In genomic region chr3:127574880-127575878, GRCh38 we compare ENCODE assay signal across 8 cellular contexts. TPM values are rescaled to one million over a fixed set of nuclear protein-coding genes. Genes with fewer than 3 reads are reported as not detected.
DNase-seq lines count a peak whose midpoint lies in the region; ATAC-seq, FAIRE-seq and TF ChIP-seq lines count a peak whose summit lies in the region.

No MANE protein-coding gene starts in this region.

- DNase-seq in Caco-2 (peak; percentile 75 to 77), HTR-8/SVneo (ENCODE audit: insufficient read length, low spot score) (peak; percentile 91), NOMO-1 (lab: John Stamatoyannopoulos, UW; ENCODE audit: unreplicated experiment in 2 of 2) (peak; percentile 92 to 94), mesendoderm (peak; percentile 87)
- peak; percentile 94 for DNase-seq in activated CD8-positive, alpha-beta memory T cell treated with anti-CD3 and anti-CD28 coated beads for 24 hours
- DNase-seq in effector CD8-positive, alpha-beta T cell (lab: John Stamatoyannopoulos, UW) = peak; percentile 72
- DNase-seq in stimulated activated CD8-positive, alpha-beta memory T cell treated with anti-CD3 and anti-CD28 coated beads, Interleukin-15, amount 100 ng/mL, for 48 hours (ENCODE audit: low read depth in 2 of 2) = peak; percentile 73 to 75

- CTCF ChIA-PET in Caco-2 (lab: Charles Lee) = interaction anchor here (0.6 to 1.9 kb wide), 23 partner anchors 9 to 993 kb away, joined by 3 to 28 read pairs (median 4); partner anchors contain the start of genes MCM2, PODXL2 and TPRA1

- no peaks in the 10 kb centered on the region for H3K9me3 Mint-ChIP-seq in Caco-2 (ENCODE audit: unreplicated experiment)

- no CpG with 5 or more reads among the region's 46 CpGs for whole genome bisulfite sequencing in mesendoderm (ENCODE audit: extremely low coverage, insufficient coverage, low lambda C conversion rate)

- H4K5ac ChIP-seq in mesendoderm (ENCODE audit: low read length) = no peak overlapping the region

- FAIRE-seq in HTR-8/SVneo (lab: Jason Lieb, UNC) = peak; percentile 97

- H3K18ac ChIP-seq in mesendoderm (ENCODE audit: low read length) = no peak overlapping the region

- H2BK120ac ChIP-seq in mesendoderm (ENCODE audit: low read depth, low read length) = no peak overlapping the region

- no peak overlapping the region for H2BK5ac ChIP-seq in mesendoderm (ENCODE audit: low read length)

- no peak overlapping the region for H4K8ac ChIP-seq in mesendoderm (ENCODE audit: low read depth, low read length)

- H2AK5ac ChIP-seq in mesendoderm (ENCODE audit: low read length) = no peak overlapping the region

- peak overlapping the region; percentile 21 for H3K9ac ChIP-seq in mesendoderm (ENCODE audit: low read length)

- H3K56ac ChIP-seq in mesendoderm (ENCODE audit: low read length) = peak overlapping the region; percentile 64

- no peak overlapping the region for H3K27ac ChIP-seq in mesendoderm (ENCODE audit: low read depth, low read length)

- no peaks in the 10 kb centered on the region for H3K27me3 Mint-ChIP-seq in Caco-2 (ENCODE audit: insufficient read depth, unreplicated experiment)

- no TSS peak for BruUV-seq in Caco-2 (replicated peaks; lab: Mats Ljungman, UMichigan)

- H3K79me1 ChIP-seq in mesendoderm (ENCODE audit: low read length) = no peaks in the 10 kb centered on the region

- POLR2A ChIA-PET in Caco-2 (lab: Charles Lee) = interaction anchor here (1.1 kb wide), 1 partner anchor 23 kb away, joined by 11 read pairs; the partner anchor contains the start of gene MCM2

- H3K36me3 ChIP-seq in Caco-2 (ENCODE audit: control insufficient read depth, insufficient read depth, low read length) (peaks cover 8% of the 10 kb centered on the region), mesendoderm (ENCODE audit: control insufficient read depth, insufficient read depth, low read length) (peaks cover 2% of the 10 kb centered on the region)

- H3K36me3 Mint-ChIP-seq in Caco-2 (ENCODE audit: insufficient read depth, unreplicated experiment) = peaks cover 13% of the 10 kb centered on the region

- H3K79me2 ChIP-seq in mesendoderm (ENCODE audit: control insufficient read depth, insufficient read depth, low read length) = no peaks in the 10 kb centered on the region

- no peak overlapping the region for H3K4ac ChIP-seq in mesendoderm (ENCODE audit: low read depth, low read length)

- H3K27ac Mint-ChIP-seq in Caco-2 (ENCODE audit: unreplicated experiment) = no peak overlapping the region

- H3K4me3 ChIP-seq in Caco-2 (ENCODE audit: low read depth, low read length) = no peak overlapping the region
- no peak overlapping the region for H3K4me3 ChIP-seq in mesendoderm (ENCODE audit: low read length)

- H3K4me3 Mint-ChIP-seq in Caco-2 (ENCODE audit: unreplicated experiment) = no peak overlapping the region

- no peaks in the 10 kb centered on the region for H3K4me1 Mint-ChIP-seq in Caco-2 (ENCODE audit: low read depth, unreplicated experiment)

- no peak overlapping the region for H3K4me2 ChIP-seq in mesendoderm (ENCODE audit: low read length)

- intact Hi-C loops in Caco-2 (cut with micrococcal nuclease; ENCODE audit: unreplicated experiment) = loop anchor here (1.0 kb wide), 1 partner anchor 14 kb away; no protein-coding TSS in a partner anchor

- TF ChIP-seq CTCF in Caco-2 (IDR thresholded peaks at IDR 0.05; ENCODE audit: insufficient read depth in 1 of 2, low read depth in 1 of 2, low read length in 1 of 2, severe bottlenecking in 1 of 2, unreplicated experiment in 1 of 2) = peak; percentile 91 to 98

- no peak overlapping the region for H2BK15ac ChIP-seq in mesendoderm (replicated peaks; ENCODE audit: low read depth)

- H3K23ac ChIP-seq in mesendoderm (ENCODE audit: low read length) = no peak overlapping the region

- H3K4me1 ChIP-seq in Caco-2 = no peaks in the 10 kb centered on the region
- H3K4me1 ChIP-seq in mesendoderm (ENCODE audit: control insufficient read depth, low read depth, low read length) = no peaks in the 10 kb centered on the region

- ATAC-seq in GM21423 (IDR thresholded peaks at IDR 0.05; ENCODE audit: unreplicated experiment) = peak; percentile 78

- no peaks in the 10 kb centered on the region for H3K9me3 ChIP-seq in Caco-2

- H3K27me3 ChIP-seq in Caco-2 (replicated peaks; ENCODE audit: control insufficient read depth, insufficient read depth, low read length) (no peaks in the 10 kb centered on the region), mesendoderm (ENCODE audit: insufficient read depth, low read length, poor library complexity) (no peaks in the 10 kb centered on the region)

RNA-seq across cellular contexts. Expression of gene TPRA1, which starts 15.4 kb away (rescaled TPM):
- 34.5 and 36.8 TPM in 2 replicates for total RNA-seq in Caco-2 (2022)
- polyA plus RNA-seq in mesendoderm (2013, experiment 1 of 2) = 4.3 TPM
- polyA plus RNA-seq in mesendoderm (2013, experiment 2 of 2) = 4.3 TPM

RNA-seq across cellular contexts. Expression of gene MCM2, which starts 23.0 kb away (rescaled TPM):
- 127 and 134 TPM in 2 replicates for total RNA-seq in Caco-2 (2022)
- polyA plus RNA-seq in mesendoderm (2013, experiment 1 of 2) = 75.8 TPM
- polyA plus RNA-seq in mesendoderm (2013, experiment 2 of 2) = 77.5 TPM

RNA-seq across cellular contexts. Expression of gene PODXL2, which starts 53.8 kb away (rescaled TPM):
- 39.1 and 43.0 TPM in 2 replicates for total RNA-seq in Caco-2 (2022)
- 9.6 TPM for polyA plus RNA-seq in mesendoderm (2013, experiment 1 of 2)
- 10.3 TPM for polyA plus RNA-seq in mesendoderm (2013, experiment 2 of 2)
